Comparison of ENCODE assay signal across 1 cellular context in genomic region chr1:38992450-38993111, GRCh38.
TF ChIP-seq lines count a peak whose summit lies in the region.

No MANE protein-coding gene starts in this region.

TF ChIP-seq in IMR-90, 13 proteins besides CTCF, POLR2A, EP300 and RAD21 (continued from another document):
- TF ChIP-seq MAFK (IDR thresholded peaks at IDR 0.05; ENCODE audit: low read depth, low read length) (no peak), USF2 (IDR thresholded peaks at IDR 0.05; ENCODE audit: low read depth, low read length) (no peak), CEBPB (IDR thresholded peaks at IDR 0.05; ENCODE audit: low read depth, low read length) (no peak), RCOR1 (IDR thresholded peaks at IDR 0.05; ENCODE audit: insufficient replicate concordance, low read length) (no peak), ELK1 (IDR thresholded peaks at IDR 0.05; ENCODE audit: borderline replicate concordance, low read depth, low read length) (no peak), SMC3 (IDR thresholded peaks at IDR 0.05; ENCODE audit: low read depth, low read length) (no peak), BHLHE40 (IDR thresholded peaks at IDR 0.05; ENCODE audit: low read depth, low read length) (no peak), RFX5 (IDR thresholded peaks at IDR 0.05; ENCODE audit: low read depth, low read length) (no peak), MXI1 (IDR thresholded peaks at IDR 0.05; ENCODE audit: borderline replicate concordance, low read depth, low read length) (no peak)
